In genomic region chr19:2488942-2489731, GRCh38 we compare ENCODE assay signal across 8 cellular contexts. TPM values are rescaled to one million over a fixed set of nuclear protein-coding genes. Genes with fewer than 3 reads are reported as not detected.
DNase-seq lines count a peak whose midpoint lies in the region; ATAC-seq and TF ChIP-seq lines count a peak whose summit lies in the region.

No MANE protein-coding gene starts in this region.

- CTCF ChIA-PET in T-cell (lab: Charles Lee) = no interaction called here

- H3K4me1 Mint-ChIP-seq in T-cell = peaks cover 22 to 33% (median 30%) of the 10 kb centered on the region in 3 donors
- peaks cover 12 to 45% (median 30%) of the 10 kb centered on the region in 4 donors for H3K4me1 Mint-ChIP-seq in naive thymus-derived CD8-positive, alpha-beta T cell

- ATAC-seq in T-cell (replicated peaks in 1 of 4) (peak; percentile 25 to 39 (median 32)), HG03108 (IDR thresholded peaks at IDR 0.05; ENCODE audit: unreplicated experiment) (no peak), GM19397 (IDR thresholded peaks at IDR 0.05; ENCODE audit: unreplicated experiment) (no peak), HG03039 (IDR thresholded peaks at IDR 0.05; ENCODE audit: unreplicated experiment) (no peak)
- ATAC-seq in naive thymus-derived CD8-positive, alpha-beta T cell = peak; percentile 55 to 61

- no peak overlapping the region for H3K27ac Mint-ChIP-seq in T-cell
- peak overlapping the region in 2 of 10 donors; percentile 70 to 77 for H3K27ac Mint-ChIP-seq in naive thymus-derived CD8-positive, alpha-beta T cell

- peak overlapping the region; percentile 12 for H3K4me3 ChIP-seq in fibroblast of pulmonary artery (replicated peaks; ENCODE audit: low read depth, low read length)

- H3K36me3 Mint-ChIP-seq in T-cell = no peaks in the 10 kb centered on the region
- H3K36me3 Mint-ChIP-seq in naive thymus-derived CD8-positive, alpha-beta T cell = peaks cover 0 to 4% (median 0%) of the 10 kb centered on the region in 3 donors

- POLR2A ChIA-PET in T-cell (lab: Charles Lee) = no interaction called here
- POLR2A ChIA-PET in naive thymus-derived CD8-positive, alpha-beta T cell (lab: Charles Lee) = interaction anchor here (1.4 to 5.7 kb wide), 3 partner anchors 9 to 14 kb away, joined by 4 to 45 read pairs (median 7); partner anchors contain the start of gene GADD45B

- no peak for TF ChIP-seq CTCF in fibroblast of pulmonary artery (IDR thresholded peaks at IDR 0.05; ENCODE audit: low read length, missing control alignments)

- H3K9me3 Mint-ChIP-seq in T-cell = no peaks in the 10 kb centered on the region
- peaks cover 0 to 6% (median 0%) of the 10 kb centered on the region in 9 donors for H3K9me3 Mint-ChIP-seq in naive thymus-derived CD8-positive, alpha-beta T cell

- peaks cover 17 to 41% of the 10 kb centered on the region in 2 donors for H3K27me3 Mint-ChIP-seq in T-cell
- peaks cover 3 to 46% (median 19%) of the 10 kb centered on the region in 5 donors for H3K27me3 Mint-ChIP-seq in naive thymus-derived CD8-positive, alpha-beta T cell

- H3K4me3 Mint-ChIP-seq in T-cell = peak overlapping the region; percentile 47 to 74 (median 51)
- peak overlapping the region; percentile 55 to 82 (median 69) for H3K4me3 Mint-ChIP-seq in naive thymus-derived CD8-positive, alpha-beta T cell

- DNase-seq in stimulated activated CD4-positive, alpha-beta T cell treated with anti-CD3 and anti-CD28 coated beads, Interleukin-15, amount 100 ng/mL, for 24 hours = peak; percentile 39
- no peak for DNase-seq in stimulated activated CD4-positive, alpha-beta T cell treated with anti-CD3 and anti-CD28 coated beads, Interleukin-4, amount 100 ng/mL, for 24 hours
- peak in 1 of 34 experiments; percentile 22 for DNase-seq in T-cell
- DNase-seq in fibroblast of pulmonary artery (ENCODE audit: low read depth) = peak; percentile 51
- DNase-seq in naive thymus-derived CD8-positive, alpha-beta T cell = no peak

RNA-seq across cellular contexts. Expression of gene GADD45B, which starts 13.2 kb away (rescaled TPM):
- total RNA-seq in T-cell = 100 to 1,000 TPM in 3 of 5 donors, 10 to 100 TPM in 2; 76.5 to 174 (median 102) TPM
- 100 to 1,000 TPM; 108 to 115 TPM for total RNA-seq in naive thymus-derived CD8-positive, alpha-beta T cell
- 10 to 100 TPM; 41.0 to 57.3 (median 43.8) TPM for polyA plus RNA-seq in naive thymus-derived CD8-positive, alpha-beta T cell

RNA-seq across cellular contexts. Expression of gene LMNB2, which starts 32.4 kb away (rescaled TPM):
- 10 to 100 TPM; 15.7 to 26.7 (median 24.7) TPM for total RNA-seq in T-cell
- 10 to 100 TPM; 17.3 to 19.6 TPM for total RNA-seq in naive thymus-derived CD8-positive, alpha-beta T cell
- 10 to 100 TPM in 1 of 3 donors, 1 to 10 TPM in 2; 5.4 to 10.5 (median 7.4) TPM for polyA plus RNA-seq in naive thymus-derived CD8-positive, alpha-beta T cell

Comparison
In these comparisons a context has a peak if more than half of its experiments do, and no peak if none do; other contexts are left out.
1. DNase-seq: peak in stimulated activated CD4-positive, alpha-beta T cell treated with anti-CD3 and anti-CD28 coated beads, Interleukin-15, amount 100 ng/mL, for 24 hours (single experiment) and fibroblast of pulmonary artery (single experiment); none in stimulated activated CD4-positive, alpha-beta T cell treated with anti-CD3 and anti-CD28 coated beads, Interleukin-4, amount 100 ng/mL, for 24 hours (single experiment) and naive thymus-derived CD8-positive, alpha-beta T cell (0 of 10).
2. ATAC-seq: peak in T-cell (4 of 4) and naive thymus-derived CD8-positive, alpha-beta T cell (2 of 2); none in HG03108 (single experiment), GM19397 (single experiment) and HG03039 (single experiment).